Comparison of ENCODE assay signal across 17 cellular contexts in genomic region chr2:180324191-180324590, GRCh38.
DNase-seq lines count a peak whose midpoint lies in the region; ATAC-seq and TF ChIP-seq lines count a peak whose summit lies in the region.
"Had no signal": no experiment of that assay in that cellular context is flagged by ENCODE, and none has a peak within 500 bp of the region (broad histone marks: within the 10 kb centered on the region; RNA-seq: fewer than 3 reads in every experiment).

No MANE protein-coding gene starts in this region.

- H3K27ac ChIP-seq in neural progenitor cell: no peak overlapping the region
- no peak overlapping the region for H3K27ac ChIP-seq in CD4-positive, alpha-beta T cell (ENCODE audit: low read depth, low read length)

- DNase-seq in AG20443 (ENCODE audit: low spot score): peak; percentile 6
- DNase-seq in NCI-H226: peak; percentile 29
- peak; percentile 77 for DNase-seq in epithelial cell of esophagus (ENCODE audit: low read depth)
- DNase-seq in neural progenitor cell (ENCODE audit: low spot score): no peak
- DNase-seq in kidney glomerular epithelial cell (lab: John Stamatoyannopoulos, UW): no peak
- DNase-seq in activated gamma-delta T cell (lab: John Stamatoyannopoulos, UW): no peak
- no peak for DNase-seq in CD4-positive, alpha-beta T cell
- DNase-seq: BE2C, DND-41, MV-4-11, NCI-H1105 treated with DMSO at 0.1 percent for 48 hours, NCI-H2029 treated with DMSO at 0.1 percent for 48 hours, NCI-H345, NCI-H774, SHP77 had no signal

- no peaks in the 10 kb centered on the region for H3K9me3 ChIP-seq in neural progenitor cell (ENCODE audit: low read depth)
- no peaks in the 10 kb centered on the region for H3K9me3 ChIP-seq in CD4-positive, alpha-beta T cell (ENCODE audit: control insufficient read depth, low read length)
- H3K9me3 ChIP-seq: BE2C had no signal

- no peaks in the 10 kb centered on the region for H3K36me3 ChIP-seq in neural progenitor cell
- H3K36me3 ChIP-seq: BE2C had no signal

- no peaks in the 10 kb centered on the region for H3F3A ChIP-seq in neural progenitor cell (ENCODE audit: low read depth)

- no peaks in the 10 kb centered on the region for H3K4me1 ChIP-seq in neural progenitor cell
- H3K4me1 ChIP-seq: BE2C had no signal

- POLR2A ChIA-PET in CD4-positive, alpha-beta T cell (lab: Charles Lee): no interaction called here

- no peak for ATAC-seq in HG02623 (IDR thresholded peaks at IDR 0.05; ENCODE audit: unreplicated experiment)
- no peak for ATAC-seq in CD4-positive, alpha-beta T cell (ENCODE audit: poor library complexity)

- no peak for TF ChIP-seq CTCF in epithelial cell of esophagus (IDR thresholded peaks at IDR 0.05; ENCODE audit: insufficient read depth, low read depth, low read length, missing control alignments)
- no peak for TF ChIP-seq CTCF in neural progenitor cell (IDR thresholded peaks at IDR 0.05)
- no peak for TF ChIP-seq CTCF in CD4-positive, alpha-beta T cell (IDR thresholded peaks at IDR 0.05)

- no peak overlapping the region for H3K4me2 ChIP-seq in neural progenitor cell

- CTCF ChIA-PET in CD4-positive, alpha-beta T cell (lab: Charles Lee): no interaction called here

- H3K27me3 Mint-ChIP-seq in neural progenitor cell (ENCODE audit: insufficient read depth, low read depth): no peaks in the 10 kb centered on the region
- H3K27me3 Mint-ChIP-seq in CD4-positive, alpha-beta T cell: no peaks in the 10 kb centered on the region
- H3K27me3 Mint-ChIP-seq: IgD-negative memory B cell had no signal

- H3K9ac ChIP-seq in neural progenitor cell: no peak overlapping the region

- intact Hi-C loops in CD4-positive, alpha-beta T cell (cut with DNase I, micrococcal nuclease): no loop called here

- no peak overlapping the region for H3K4me3 ChIP-seq in epithelial cell of esophagus (ENCODE audit: low read length)
- H3K4me3 ChIP-seq in neural progenitor cell: no peak overlapping the region

- H3K4me3 Mint-ChIP-seq in neural progenitor cell: no peak overlapping the region
- no peak overlapping the region for H3K4me3 Mint-ChIP-seq in CD4-positive, alpha-beta T cell
- H3K4me3 Mint-ChIP-seq: IgD-negative memory B cell had no signal

- H3K4me1 Mint-ChIP-seq in neural progenitor cell: peaks cover 3% of the 10 kb centered on the region
- no peaks in the 10 kb centered on the region for H3K4me1 Mint-ChIP-seq in CD4-positive, alpha-beta T cell (ENCODE audit: low read depth)

- H3K9me3 Mint-ChIP-seq in neural progenitor cell: peaks cover 3% of the 10 kb centered on the region
- peaks cover 2% of the 10 kb centered on the region for H3K9me3 Mint-ChIP-seq in CD4-positive, alpha-beta T cell

- peak overlapping the region; percentile 63 for H2AFZ ChIP-seq in neural progenitor cell (replicated peaks)

- no peaks in the 10 kb centered on the region for H4K20me1 ChIP-seq in neural progenitor cell (ENCODE audit: low read depth)

- no peak overlapping the region for H3K27ac Mint-ChIP-seq in neural progenitor cell
- no peak overlapping the region for H3K27ac Mint-ChIP-seq in CD4-positive, alpha-beta T cell
- H3K27ac Mint-ChIP-seq: IgD-negative memory B cell had no signal

- H3K36me3 Mint-ChIP-seq in neural progenitor cell: no peaks in the 10 kb centered on the region
- H3K36me3 Mint-ChIP-seq in CD4-positive, alpha-beta T cell (ENCODE audit: low read depth): no peaks in the 10 kb centered on the region

- no peaks in the 10 kb centered on the region for H3K79me2 ChIP-seq in neural progenitor cell (ENCODE audit: low read depth)

- H3K27me3 ChIP-seq in neural progenitor cell: no peaks in the 10 kb centered on the region
- H3K27me3 ChIP-seq in CD4-positive, alpha-beta T cell (ENCODE audit: control insufficient read depth, insufficient read depth, low read length): no peaks in the 10 kb centered on the region
- H3K27me3 ChIP-seq: BE2C had no signal

Comparison
In these comparisons a context has a peak if more than half of its experiments do, and no peak if none do; other contexts are left out.
1. DNase-seq: peak in AG20443 (single experiment), NCI-H226 (single experiment) and epithelial cell of esophagus (single experiment); none in neural progenitor cell (single experiment), kidney glomerular epithelial cell (single experiment), activated gamma-delta T cell (single experiment) and CD4-positive, alpha-beta T cell (0 of 10).